8 cellular contexts compared by ENCODE assay signal in the genomic region with DNA sequence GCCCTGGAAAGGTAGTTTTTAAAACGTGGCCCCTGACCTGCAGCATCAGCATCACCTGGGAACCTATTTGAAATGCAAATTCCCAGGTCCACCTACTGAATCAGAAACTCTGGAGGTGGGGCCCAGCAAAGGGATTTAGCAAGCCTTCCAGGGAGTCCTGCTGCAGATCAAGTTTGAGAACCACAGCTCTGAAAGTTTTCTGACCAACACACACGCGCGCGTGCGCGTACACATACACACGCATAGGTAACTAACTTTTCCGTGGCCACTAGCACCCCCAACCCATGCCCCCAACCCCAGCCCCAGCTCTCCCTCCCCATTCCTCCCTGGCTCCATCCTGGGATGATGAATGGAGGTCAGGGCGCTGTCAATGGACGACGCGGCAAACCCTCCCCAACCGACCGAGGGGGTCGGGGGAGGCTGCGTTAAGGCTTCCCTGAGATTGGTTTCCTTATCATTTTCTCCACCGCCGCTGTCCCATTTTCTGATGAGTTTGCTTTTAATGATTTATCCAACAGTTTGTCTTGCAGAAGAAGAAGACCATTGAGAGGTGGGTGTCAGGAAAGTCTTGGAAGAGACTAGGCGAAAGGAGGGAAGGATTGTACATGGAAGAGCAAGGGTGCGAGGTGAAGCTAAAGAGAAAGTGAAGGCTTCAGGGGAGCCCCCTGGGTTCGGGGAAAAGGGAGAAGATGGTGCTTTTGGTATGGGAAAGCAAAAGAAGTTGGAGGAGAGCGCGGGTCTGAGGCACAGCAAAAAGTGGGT. TPM values are rescaled to one million over a fixed set of nuclear protein-coding genes. Genes with fewer than 3 reads are reported as not detected.
DNase-seq lines count a peak whose midpoint lies in the region; ATAC-seq and TF ChIP-seq lines count a peak whose summit lies in the region.

No MANE protein-coding gene starts in this region.

- intact Hi-C loops in activated CD8-positive, alpha-beta T cell treated with anti-CD3 and anti-CD28 coated beads for 36 hours (cut with micrococcal nuclease): no loop called here
- intact Hi-C loops in heart left ventricle (cut with DNase I): loop anchor here in 2 of 10 donors (5.0 to 10.0 kb wide), 4 partner anchors 37 to 74 kb away; no protein-coding TSS in a partner anchor
- intact Hi-C loops in psoas muscle (cut with DNase I): loop anchor here in 1 of 2 donors (5.0 kb wide), 1 partner anchor 43 kb away; no protein-coding TSS in a partner anchor

- no peak for TF ChIP-seq CTCF in GM06990 (IDR thresholded peaks at IDR 0.05; ENCODE audit: insufficient read depth, low read length, poor library complexity, severe bottlenecking)
- TF ChIP-seq CTCF in activated CD8-positive, alpha-beta T cell treated with anti-CD3 and anti-CD28 coated beads for 36 hours (IDR thresholded peaks at IDR 0.05): no peak
- no peak for TF ChIP-seq CTCF in heart left ventricle (IDR thresholded peaks at IDR 0.05)
- no peak for TF ChIP-seq CTCF in psoas muscle (IDR thresholded peaks at IDR 0.05)

- DNase-seq in GM06990 (ENCODE audit: extremely low read depth, insufficient read length): no peak
- no peak for DNase-seq in activated CD8-positive, alpha-beta T cell treated with anti-CD3 and anti-CD28 coated beads for 36 hours
- no peak for DNase-seq in heart left ventricle
- no peak for DNase-seq in psoas muscle
- no peak for DNase-seq in mesenteric fat pad (ENCODE audit: low spot score)
- DNase-seq in SKM-1 (lab: John Stamatoyannopoulos, UW; ENCODE audit: unreplicated experiment): no peak
- DNase-seq in NCI-H1048 (lab: John Stamatoyannopoulos, UW): no peak
- DNase-seq in stimulated activated CD4-positive, alpha-beta T cell treated with anti-CD3 and anti-CD28 coated beads, Interleukin-2, amount 100 ng/mL, for 24 hours: no peak

- CTCF ChIA-PET in activated CD8-positive, alpha-beta T cell treated with anti-CD3 and anti-CD28 coated beads for 36 hours (lab: Charles Lee): no interaction called here

- TF ChIP-seq POLR2A in heart left ventricle (IDR thresholded peaks at IDR 0.05): no peak

- H3K4me3 ChIP-seq in GM06990 (replicated peaks; ENCODE audit: low read depth, low read length): peak overlapping the region; percentile 47
- H3K4me3 ChIP-seq in heart left ventricle: peak overlapping the region; percentile 49 to 93 (median 72)
- H3K4me3 ChIP-seq in psoas muscle: peak overlapping the region; percentile 70

- POLR2A ChIA-PET in activated CD8-positive, alpha-beta T cell treated with anti-CD3 and anti-CD28 coated beads for 36 hours (lab: Charles Lee): no interaction called here

- H3K4me3 Mint-ChIP-seq in activated CD8-positive, alpha-beta T cell treated with anti-CD3 and anti-CD28 coated beads for 36 hours: peak overlapping the region; percentile 70

- H3K27ac ChIP-seq in heart left ventricle (peak overlapping the region in 10 of 12 donors; percentile 74 to 97 (median 86)), psoas muscle (peak overlapping the region; percentile 46)

- WGBS in heart left ventricle, 4 donors: 17 to 27% (median 23%) methylated on average over 24 of the region's 24 CpGs
- 39 to 51% (median 41%) methylated on average over 24 of the region's 24 CpGs for WGBS in psoas muscle, 3 donors

- H3K4me1 ChIP-seq in heart left ventricle (peaks cover 0 to 18% (median 0%) of the 10 kb centered on the region in 12 donors), psoas muscle (no peaks in the 10 kb centered on the region)

- peaks cover 57% of the 10 kb centered on the region for H3K27me3 Mint-ChIP-seq in activated CD8-positive, alpha-beta T cell treated with anti-CD3 and anti-CD28 coated beads for 36 hours

- H3K36me3 Mint-ChIP-seq in activated CD8-positive, alpha-beta T cell treated with anti-CD3 and anti-CD28 coated beads for 36 hours (ENCODE audit: low read depth): no peaks in the 10 kb centered on the region

- H3K4me1 Mint-ChIP-seq in activated CD8-positive, alpha-beta T cell treated with anti-CD3 and anti-CD28 coated beads for 36 hours (ENCODE audit: low read depth): peaks cover 8% of the 10 kb centered on the region

- no peaks in the 10 kb centered on the region for H3K9me3 Mint-ChIP-seq in activated CD8-positive, alpha-beta T cell treated with anti-CD3 and anti-CD28 coated beads for 36 hours

- no peak for ATAC-seq in activated CD8-positive, alpha-beta T cell treated with anti-CD3 and anti-CD28 coated beads for 36 hours
- ATAC-seq in heart left ventricle (peak in 3 of 4 donors; percentile 21 to 33 (median 22)), psoas muscle (peak in 2 of 4 donors; percentile 15)

- no peaks in the 10 kb centered on the region for H3K9me3 ChIP-seq in heart left ventricle
- no peaks in the 10 kb centered on the region for H3K9me3 ChIP-seq in psoas muscle

- H3K36me3 ChIP-seq in GM06990 (ENCODE audit: control insufficient read depth, insufficient read depth, low read length): no peaks in the 10 kb centered on the region
- peaks cover 0 to 1% (median 0%) of the 10 kb centered on the region in 9 donors for H3K36me3 ChIP-seq in heart left ventricle
- H3K36me3 ChIP-seq in psoas muscle (ENCODE audit: insufficient read depth in 1 of 2, low read depth in 1 of 2): no peaks in the 10 kb centered on the region

- H3K27ac Mint-ChIP-seq in activated CD8-positive, alpha-beta T cell treated with anti-CD3 and anti-CD28 coated beads for 36 hours: no peak overlapping the region

- peaks cover 6% of the 10 kb centered on the region; the same call in 1 of the 2 replicates for H3K27me3 ChIP-seq in GM06990 (replicated peaks; ENCODE audit: control insufficient read depth, insufficient read depth, low read length)
- H3K27me3 ChIP-seq in heart left ventricle: peaks cover 0 to 42% (median 6%) of the 10 kb centered on the region in 9 donors
- H3K27me3 ChIP-seq in psoas muscle (ENCODE audit: insufficient read depth in 3 of 3, low read length in 2 of 3): peaks cover 0 to 52% (median 11%) of the 10 kb centered on the region in 3 donors

RNA-seq across cellular contexts. Expression of a gene that starts 0.6 kb away (rescaled TPM):
- under 1 TPM; 0.20 to 0.49 TPM for total RNA-seq in activated CD8-positive, alpha-beta T cell treated with anti-CD3 and anti-CD28 coated beads for 36 hours
- total RNA-seq in heart left ventricle: 10 to 100 TPM in 1 of 9 donors, 1 to 10 TPM in 8; 3.1 to 12.2 (median 6.0) TPM
- 1 to 10 TPM; 1.9 to 2.0 TPM for polyA plus RNA-seq in heart left ventricle
- 10 to 100 TPM in 1 of 4 donors, 1 to 10 TPM in 3; 3.6 to 15.4 (median 4.6) TPM for total RNA-seq in psoas muscle
- polyA plus RNA-seq in psoas muscle: 1 to 10 TPM; 1.1 to 3.8 (median 1.8) TPM
- 37.3 TPM for total RNA-seq in mesenteric fat pad
